Comparison of ENCODE assay signal across 1 cellular context in genomic region chr2:69062307-69062706, GRCh38.
TF ChIP-seq lines count a peak whose summit lies in the region.

No MANE protein-coding gene starts in this region.

TF ChIP-seq in HepG2, 621 proteins besides CTCF, POLR2A, EP300 and RAD21 (continued from another document and continues in another):
- TF ChIP-seq DDIT3 (CRISPR knock-in tag; IDR thresholded peaks at IDR 0.05), result no peak
- no peak; the same call in 1 of the 2 replicates for TF ChIP-seq DRAP1 (CRISPR knock-in tag; IDR thresholded peaks at IDR 0.05)
- peak; percentile 51 for TF ChIP-seq FOSL2 (CRISPR knock-in tag; IDR thresholded peaks at IDR 0.05)
- TF ChIP-seq SP2 (CRISPR knock-in tag; IDR thresholded peaks at IDR 0.05), result no peak
- no peak for TF ChIP-seq NFE2L1 (CRISPR knock-in tag; IDR thresholded peaks at IDR 0.05; ENCODE audit: borderline replicate concordance)
- TF ChIP-seq BCL6 (CRISPR knock-in tag; IDR thresholded peaks at IDR 0.05), result peak; percentile 63
- TF ChIP-seq ZMYM4 (CRISPR knock-in tag; IDR thresholded peaks at IDR 0.05), result peak; percentile 59
- TF ChIP-seq FOXO1 (CRISPR knock-in tag; IDR thresholded peaks at IDR 0.05), result 0 out of 2 replicates have a peak, but pooled peaks have one; percentile 13
- TF ChIP-seq TBX3 (IDR thresholded peaks at IDR 0.05; ENCODE audit: borderline replicate concordance), result no peak
- TF ChIP-seq KDM6A (CRISPR knock-in tag; IDR thresholded peaks at IDR 0.05; ENCODE audit: low read depth), result peak; percentile 27; the same call in 1 of the 2 replicates
- TF ChIP-seq ZNF317 (CRISPR knock-in tag; IDR thresholded peaks at IDR 0.05), result no peak
- no peak for TF ChIP-seq ZNF780A (CRISPR knock-in tag; IDR thresholded peaks at IDR 0.05)
- 0 out of 2 replicates have a peak, but pooled peaks have one; percentile 40 for TF ChIP-seq KLF12 (CRISPR knock-in tag; IDR thresholded peaks at IDR 0.05; ENCODE audit: borderline replicate concordance)
- no peak for TF ChIP-seq ZNF124 (CRISPR knock-in tag; IDR thresholded peaks at IDR 0.05)
- peak; percentile 30; the same call in 1 of the 2 replicates for TF ChIP-seq ELF3 (CRISPR knock-in tag; IDR thresholded peaks at IDR 0.05)
- no peak for TF ChIP-seq ZNF556 (CRISPR knock-in tag; IDR thresholded peaks at IDR 0.05; ENCODE audit: borderline replicate concordance)
- TF ChIP-seq DR1 (CRISPR knock-in tag; IDR thresholded peaks at IDR 0.05), result no peak
- no peak for TF ChIP-seq REST (IDR thresholded peaks at IDR 0.05; ENCODE audit: borderline replicate concordance in 1 of 2, low read depth in 1 of 2, low read length in 2 of 2)
- TF ChIP-seq TRIM24 (CRISPR knock-in tag; IDR thresholded peaks at IDR 0.05), result no peak
- TF ChIP-seq ZNF678 (CRISPR knock-in tag; IDR thresholded peaks at IDR 0.05), result no peak
- peak; percentile 90 for TF ChIP-seq ARID5B (CRISPR knock-in tag; IDR thresholded peaks at IDR 0.05)
- peak; percentile 58; the same call in 1 of the 2 replicates for TF ChIP-seq HOMEZ (CRISPR knock-in tag; IDR thresholded peaks at IDR 0.05; ENCODE audit: low read depth)
- no peak for TF ChIP-seq RFXAP (CRISPR knock-in tag; IDR thresholded peaks at IDR 0.05; ENCODE audit: borderline replicate concordance)
- no peak for TF ChIP-seq PBX3 (CRISPR knock-in tag; IDR thresholded peaks at IDR 0.05; ENCODE audit: borderline replicate concordance)
- TF ChIP-seq ZNF44 (CRISPR knock-in tag; IDR thresholded peaks at IDR 0.05), result peak; percentile 42; the same call in 1 of the 2 replicates
- TF ChIP-seq ZBED4 (CRISPR knock-in tag; IDR thresholded peaks at IDR 0.05; ENCODE audit: borderline replicate concordance), result no peak
- no peak for TF ChIP-seq CCAR2 (optimal IDR thresholded peaks at IDR 0.05; ENCODE audit: low read depth, low read length)
- TF ChIP-seq JDP2 (CRISPR knock-in tag; IDR thresholded peaks at IDR 0.05; ENCODE audit: borderline replicate concordance), result no peak
- TF ChIP-seq MIER2 (CRISPR knock-in tag; IDR thresholded peaks at IDR 0.05), result no peak
- TF ChIP-seq UBTF (CRISPR knock-in tag; IDR thresholded peaks at IDR 0.05), result no peak
- no peak for TF ChIP-seq ZNF468 (CRISPR knock-in tag; IDR thresholded peaks at IDR 0.05)
- no peak for TF ChIP-seq MEIS1 (CRISPR knock-in tag; IDR thresholded peaks at IDR 0.05; ENCODE audit: borderline replicate concordance)
- TF ChIP-seq ZBTB49 (CRISPR knock-in tag; IDR thresholded peaks at IDR 0.05; ENCODE audit: borderline replicate concordance), result no peak
- TF ChIP-seq DBP (CRISPR knock-in tag; IDR thresholded peaks at IDR 0.05; ENCODE audit: not compliant biosample characterization), result no peak
- peak; percentile 43; the same call in 1 of the 2 replicates for TF ChIP-seq SOX13 (IDR thresholded peaks at IDR 0.05)
- TF ChIP-seq SOX13 (CRISPR knock-in tag; conservative IDR thresholded peaks at IDR 0.05 in 1 of 2, IDR thresholded peaks at IDR 0.05 in 1 of 2), result peak in 1 of 2 experiments; percentile 85; a peak in 2 of 4 replicates
- TF ChIP-seq POLR2AphosphoS2 (IDR thresholded peaks at IDR 0.05; ENCODE audit: low read depth, low read length), result no peak
- no peak for TF ChIP-seq TEF (CRISPR knock-in tag; IDR thresholded peaks at IDR 0.05)
